Comparison of ENCODE assay signal across 8 cellular contexts in the genomic region with DNA sequence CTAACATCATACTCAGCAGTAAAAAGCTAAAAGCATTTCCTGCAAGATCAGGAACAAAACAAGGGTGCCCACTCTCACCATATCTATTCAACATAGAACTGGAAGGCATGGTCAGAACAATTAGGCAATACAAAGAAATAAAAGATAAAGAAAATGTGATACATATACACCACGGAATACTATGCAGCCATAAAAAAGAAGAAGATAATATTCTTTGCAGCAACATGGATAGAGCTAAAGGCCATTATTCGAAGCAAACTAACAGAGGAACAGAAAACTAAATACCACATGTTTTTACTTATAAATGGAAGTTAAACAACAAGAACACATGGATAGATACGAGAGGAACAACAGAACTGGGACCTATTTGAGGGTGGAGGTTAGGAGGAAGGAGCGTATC.
"Had no signal": no experiment of that assay in that cellular context is flagged by ENCODE, and none has a peak within 500 bp of the region (broad histone marks: within the 10 kb centered on the region; RNA-seq: fewer than 3 reads in every experiment).

No MANE protein-coding gene starts in this region.

- FAIRE-seq: HepG2, HTR-8/SVneo had no signal

- H3K9ac ChIP-seq: KMS-11 had no signal

- H3K4me2 ChIP-seq: KMS-11 had no signal

- H3K27ac ChIP-seq: HL-60, KMS-11 had no signal

- DNase-seq: IMR-90, Karpas-422, KBM-7, KG1 had no signal

- ATAC-seq: HepG2 had no signal
